21 cellular contexts compared by ENCODE assay signal in the genomic region with DNA sequence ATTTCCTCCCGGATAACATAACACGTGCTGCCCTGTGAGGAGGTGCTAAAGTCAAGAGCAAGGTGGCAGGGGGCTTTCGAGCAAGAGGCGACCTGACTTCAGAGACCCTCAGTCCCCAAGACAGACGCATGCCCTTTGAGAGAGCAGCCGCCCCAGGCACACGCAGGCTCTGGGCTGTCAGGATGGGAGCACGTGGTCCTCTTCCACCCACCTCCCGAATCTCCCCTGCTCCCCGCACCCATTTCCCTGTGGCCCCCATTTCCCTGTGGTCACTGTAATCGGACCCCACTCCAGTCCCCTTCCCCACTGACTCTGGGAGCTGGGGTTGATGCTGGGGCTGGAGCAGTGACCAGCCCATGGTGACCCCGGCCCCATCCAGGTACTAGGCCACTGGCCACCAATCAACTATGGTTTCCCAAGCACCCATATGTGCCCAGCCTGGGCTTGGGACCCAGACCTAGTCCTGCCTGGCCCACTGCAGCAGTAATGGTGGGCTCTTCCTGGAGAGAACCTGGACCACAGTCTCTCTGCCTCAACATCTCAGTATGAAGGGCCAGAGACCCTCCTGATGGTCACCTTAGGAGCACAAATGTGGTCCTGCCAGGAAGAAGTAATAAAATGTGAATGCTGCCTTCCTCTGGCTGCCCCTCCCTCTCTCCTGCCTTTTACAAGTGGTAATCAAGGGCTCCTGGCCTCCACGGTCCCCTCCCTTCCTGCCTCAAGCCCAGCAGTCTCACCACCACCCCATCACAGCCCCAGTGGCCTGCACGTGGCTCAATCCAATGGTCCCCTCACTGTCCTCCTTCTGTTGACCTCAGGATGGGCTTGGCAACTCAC. TPM values are rescaled to one million over a fixed set of nuclear protein-coding genes. Genes with fewer than 3 reads are reported as not detected.
DNase-seq lines count a peak whose midpoint lies in the region; ATAC-seq and TF ChIP-seq lines count a peak whose summit lies in the region.
"Had no signal": no experiment of that assay in that cellular context is flagged by ENCODE, and none has a peak within 500 bp of the region (broad histone marks: within the 10 kb centered on the region; RNA-seq: fewer than 3 reads in every experiment).

No MANE protein-coding gene starts in this region.

- no peaks in the 10 kb centered on the region for H3K9me2 ChIP-seq in SU-DHL-6 (replicated peaks; ENCODE audit: insufficient read depth, low read length)

- H3K79me2 ChIP-seq in SU-DHL-6 (ENCODE audit: insufficient read depth, low read length) = peaks cover 8% of the 10 kb centered on the region; the same call in 1 of the 2 replicates

- H2AFZ ChIP-seq in SU-DHL-6 (ENCODE audit: low read depth, low read length, severe bottlenecking) = no peak overlapping the region

- TF ChIP-seq POLR2A in gastrocnemius medialis (IDR thresholded peaks at IDR 0.05) = no peak

- ATAC-seq in left colon (peak; percentile 66), gastrocnemius medialis (no peak)
- ATAC-seq: left lobe of liver; stimulated activated naive CD8-positive, alpha-beta T cell treated with anti-CD3 and anti-CD28 coated beads, Interleukin-15, amount 100 ng/mL, for 72 hours had no signal

- peak; percentile 23 for DNase-seq in GM13976 (ENCODE audit: low spot score)
- DNase-seq in left colon = no peak
- DNase-seq in amniotic stem cell (lab: John Stamatoyannopoulos, UW) = no peak
- no peak for DNase-seq in tibial artery
- DNase-seq in A172 (ENCODE audit: low spot score) = no peak
- DNase-seq in gastrocnemius medialis = no peak
- DNase-seq: activated CD4-positive, alpha-beta T cell treated with anti-CD3 and anti-CD28 coated beads, Interleukin-2, amount 50 U/mL, for 48 hours; activated T-cell treated with anti-CD3 and anti-CD28 coated beads, Interleukin-2, amount 50 U/mL, for 48 hours; cerebellar nuclear complex; NCI-H1105; NCI-H2029 treated with DMSO at 0.1 percent for 48 hours; NK-92 treated with Interleukin-12 subunit alpha and Interleukin-12 subunit beta, amount 100 ng/mL, for 24 hours; stimulated activated naive CD8-positive, alpha-beta T cell treated with anti-CD3 and anti-CD28 coated beads, Interleukin-15, amount 100 ng/mL, for 72 hours had no signal

- TF ChIP-seq CTCF in GM13976 (IDR thresholded peaks at IDR 0.05; ENCODE audit: borderline replicate concordance, control extremely low read depth, extremely low read depth, insufficient read depth, missing control alignments) (no peak), SU-DHL-6 (IDR thresholded peaks at IDR 0.05; ENCODE audit: insufficient read depth, low read length, poor library complexity, severe bottlenecking) (no peak), tibial artery (IDR thresholded peaks at IDR 0.05) (no peak), gastrocnemius medialis (IDR thresholded peaks at IDR 0.05 in 4 of 5, conservative IDR thresholded peaks at IDR 0.05 in 1 of 5) (no peak)

- H3K4me2 ChIP-seq in BLaER1 (peak overlapping the region; percentile 88), SU-DHL-6 (ENCODE audit: low read depth, low read length, poor library complexity, severe bottlenecking) (no peak overlapping the region)

- H3K4me1 ChIP-seq in BLaER1 (peaks cover 97% of the 10 kb centered on the region), tibial artery (no peaks in the 10 kb centered on the region), gastrocnemius medialis (no peaks in the 10 kb centered on the region)

- H3K4me3 ChIP-seq in BLaER1 = no peak overlapping the region
- H3K4me3 ChIP-seq in SU-DHL-6 (ENCODE audit: insufficient read depth, low read length, poor library complexity, severe bottlenecking) = no peak overlapping the region
- H3K4me3 ChIP-seq in tibial artery = no peak overlapping the region
- H3K4me3 ChIP-seq in gastrocnemius medialis = no peak overlapping the region
- H3K4me3 ChIP-seq: esophagus muscularis mucosa, skin epidermis had no signal

- H3K9ac ChIP-seq in BLaER1 (peak overlapping the region; percentile 46; the same call in 1 of the 2 replicates), SU-DHL-6 (ENCODE audit: low read length) (no peak overlapping the region; the same call in 1 of the 2 replicates)

- H4K20me1 ChIP-seq in BLaER1 (no peaks in the 10 kb centered on the region), SU-DHL-6 (ENCODE audit: low read depth, low read length) (no peaks in the 10 kb centered on the region)

- no peaks in the 10 kb centered on the region for H3K36me3 ChIP-seq in BLaER1
- no peaks in the 10 kb centered on the region for H3K36me3 ChIP-seq in SU-DHL-6 (ENCODE audit: low read length)
- H3K36me3 ChIP-seq in tibial artery = no peaks in the 10 kb centered on the region
- no peaks in the 10 kb centered on the region for H3K36me3 ChIP-seq in gastrocnemius medialis
- H3K36me3 ChIP-seq: esophagus muscularis mucosa, neutrophil had no signal

- in situ Hi-C loops in GM13976 (cut with MboI; ENCODE audit: low sequenced_read_pairs, unreplicated experiment) (loop anchor here (25.0 kb wide), 1 partner anchor 564 kb away; no protein-coding TSS in a partner anchor), gastrocnemius medialis (cut with MboI; ENCODE audit: low sequenced_read_pairs in 4 of 4) (no loop called here)

- H3K27me3 ChIP-seq in BLaER1 (no peaks in the 10 kb centered on the region), SU-DHL-6 (ENCODE audit: low read length) (no peaks in the 10 kb centered on the region), tibial artery (peaks cover 0 to 25% of the 10 kb centered on the region in 2 donors), gastrocnemius medialis (no peaks in the 10 kb centered on the region)

- H3K9me3 ChIP-seq in BLaER1 (no peaks in the 10 kb centered on the region), SU-DHL-6 (ENCODE audit: insufficient read depth, low read length) (no peaks in the 10 kb centered on the region), tibial artery (no peaks in the 10 kb centered on the region), gastrocnemius medialis (no peaks in the 10 kb centered on the region)
- H3K9me3 ChIP-seq: esophagus muscularis mucosa, neutrophil had no signal

- peak overlapping the region; percentile 82 for H3K27ac ChIP-seq in BLaER1
- peak overlapping the region; percentile 27 for H3K27ac ChIP-seq in SU-DHL-6 (ENCODE audit: low read depth, low read length)
- no peak overlapping the region for H3K27ac ChIP-seq in tibial artery
- H3K27ac ChIP-seq in gastrocnemius medialis = no peak overlapping the region
- H3K27ac ChIP-seq: esophagus muscularis mucosa, neutrophil, skin epidermis had no signal

- intact Hi-C loops in left colon (cut with DNase I, micrococcal nuclease) (no loop called here), tibial artery (cut with DNase I; ENCODE audit: low total_unique reads) (no loop called here), gastrocnemius medialis (cut with DNase I; ENCODE audit: low total_unique reads) (no loop called here)

- peaks cover 40% of the 10 kb centered on the region for H3F3A ChIP-seq in SU-DHL-6 (ENCODE audit: insufficient read depth)

RNA-seq across cellular contexts. Expression of a gene that starts 39.0 kb away (rescaled TPM):
- total RNA-seq in left colon = 10 to 100 TPM in 1 of 2 donors, 1 to 10 TPM in 1; 5.5 to 40.7 TPM
- total RNA-seq in A172 (2014; rRNA removed; shearing (Covaris generic)) = not detected in 2 replicates
- total RNA-seq in gastrocnemius medialis = under 1 TPM in 1 of 4 donors, not detected in 3; 0.49 TPM
- total RNA-seq: Daoy, LHCN-M2 had no signal

Comparison
In these comparisons a context has a peak if more than half of its experiments do, and no peak if none do; other contexts are left out.
1. H3K27ac ChIP-seq: peak in BLaER1 (single experiment) and SU-DHL-6 (single experiment); none in tibial artery (0 of 2) and gastrocnemius medialis (0 of 4).